ENCODE assay signal across 1 cellular context in the genomic region with DNA sequence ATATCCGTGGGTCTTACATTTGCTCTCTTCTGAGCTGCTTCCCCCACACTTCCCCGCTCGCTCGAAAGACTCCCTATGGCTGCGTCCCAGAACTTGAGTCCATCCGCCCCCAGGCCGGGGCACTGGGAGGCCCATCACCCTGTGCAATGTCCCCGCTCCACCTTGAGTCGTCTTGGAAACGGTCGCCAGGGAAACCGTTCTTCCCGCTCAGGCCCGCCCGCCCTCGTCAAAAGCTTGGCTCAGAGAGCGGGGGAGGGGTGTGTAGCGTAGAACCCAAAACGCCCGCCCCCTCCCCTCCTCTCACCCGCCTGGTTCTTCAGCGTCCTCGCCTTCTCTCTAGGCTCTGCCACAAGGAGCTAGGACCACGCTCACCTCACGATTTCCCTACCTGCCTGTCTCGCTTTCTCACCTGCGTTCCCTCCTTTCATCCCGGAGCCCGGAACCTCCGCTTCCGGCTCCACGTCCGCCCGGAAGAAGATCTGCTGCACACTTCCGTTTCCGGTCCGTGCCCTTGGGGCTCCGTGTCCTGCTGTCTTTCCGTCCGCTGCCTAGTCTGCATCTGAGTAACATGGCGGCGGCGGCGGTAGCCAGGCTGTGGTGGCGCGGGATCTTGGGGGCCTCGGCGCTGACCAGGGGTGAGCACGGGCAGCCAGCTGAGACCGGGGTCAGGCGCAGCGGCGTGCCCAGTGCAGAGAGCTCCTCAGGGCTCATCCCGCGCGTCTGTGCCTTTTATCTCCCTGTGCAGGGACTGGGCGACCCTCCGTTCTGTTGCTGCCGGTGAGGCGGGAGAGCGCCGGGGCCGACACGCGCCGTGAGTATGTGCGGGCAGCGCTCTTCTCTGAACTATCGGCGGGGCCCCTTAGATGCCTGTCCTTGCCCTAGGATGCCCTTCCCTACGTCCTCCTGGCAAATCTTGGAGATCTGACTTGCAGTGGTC.
TF ChIP-seq lines count a peak whose summit lies in the region.

A gene (minus strand): TSS at position 447 of the 937 bp plus-strand sequence. CDS start 19 bp downstream, at position 428.
A gene (plus strand): TSS at position 551 of the 937 bp plus-strand sequence. CDS start 18 bp downstream, at position 569.

TF ChIP-seq in HepG2, 621 proteins besides CTCF, POLR2A, EP300 and RAD21 (continued from another document and continues in another):
- TF ChIP-seq, protein P1, sequence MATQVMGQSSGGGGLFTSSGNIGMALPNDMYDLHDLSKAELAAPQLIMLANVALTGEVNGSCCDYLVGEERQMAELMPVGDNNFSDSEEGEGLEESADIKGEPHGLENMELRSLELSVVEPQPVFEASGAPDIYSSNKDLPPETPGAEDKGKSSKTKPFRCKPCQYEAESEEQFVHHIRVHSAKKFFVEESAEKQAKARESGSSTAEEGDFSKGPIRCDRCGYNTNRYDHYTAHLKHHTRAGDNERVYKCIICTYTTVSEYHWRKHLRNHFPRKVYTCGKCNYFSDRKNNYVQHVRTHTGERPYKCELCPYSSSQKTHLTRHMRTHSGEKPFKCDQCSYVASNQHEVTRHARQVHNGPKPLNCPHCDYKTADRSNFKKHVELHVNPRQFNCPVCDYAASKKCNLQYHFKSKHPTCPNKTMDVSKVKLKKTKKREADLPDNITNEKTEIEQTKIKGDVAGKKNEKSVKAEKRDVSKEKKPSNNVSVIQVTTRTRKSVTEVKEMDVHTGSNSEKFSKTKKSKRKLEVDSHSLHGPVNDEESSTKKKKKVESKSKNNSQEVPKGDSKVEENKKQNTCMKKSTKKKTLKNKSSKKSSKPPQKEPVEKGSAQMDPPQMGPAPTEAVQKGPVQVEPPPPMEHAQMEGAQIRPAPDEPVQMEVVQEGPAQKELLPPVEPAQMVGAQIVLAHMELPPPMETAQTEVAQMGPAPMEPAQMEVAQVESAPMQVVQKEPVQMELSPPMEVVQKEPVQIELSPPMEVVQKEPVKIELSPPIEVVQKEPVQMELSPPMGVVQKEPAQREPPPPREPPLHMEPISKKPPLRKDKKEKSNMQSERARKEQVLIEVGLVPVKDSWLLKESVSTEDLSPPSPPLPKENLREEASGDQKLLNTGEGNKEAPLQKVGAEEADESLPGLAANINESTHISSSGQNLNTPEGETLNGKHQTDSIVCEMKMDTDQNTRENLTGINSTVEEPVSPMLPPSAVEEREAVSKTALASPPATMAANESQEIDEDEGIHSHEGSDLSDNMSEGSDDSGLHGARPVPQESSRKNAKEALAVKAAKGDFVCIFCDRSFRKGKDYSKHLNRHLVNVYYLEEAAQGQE (IDR thresholded peaks at IDR 0.05; ENCODE audit: borderline replicate concordance in 1 of 2, low read depth in 1 of 2, low read length in 2 of 2), result peak in 1 of 2 experiments; percentile 71; a peak in 1 of 4 replicates
- TF ChIP-seq HDAC2 (CRISPR knock-in tag; IDR thresholded peaks at IDR 0.05) (peak; percentile 98), HOXA3 (CRISPR knock-in tag; IDR thresholded peaks at IDR 0.05) (peak; percentile 96), ELF4 (CRISPR knock-in tag; IDR thresholded peaks at IDR 0.05; ENCODE audit: borderline replicate concordance) (peak; percentile 73; the same call in 1 of the 2 replicates), NFIB (CRISPR knock-in tag; IDR thresholded peaks at IDR 0.05; ENCODE audit: borderline replicate concordance) (no peak), ZNF75D (CRISPR knock-in tag; IDR thresholded peaks at IDR 0.05; ENCODE audit: borderline replicate concordance) (no peak), ZNF547 (CRISPR knock-in tag; IDR thresholded peaks at IDR 0.05) (peak; percentile 86), GPN1 (CRISPR knock-in tag; IDR thresholded peaks at IDR 0.05; ENCODE audit: borderline replicate concordance) (no peak), RBFOX2 (IDR thresholded peaks at IDR 0.05; ENCODE audit: low read depth, low read length) (peak; percentile 94), KMT2A (CRISPR knock-in tag; IDR thresholded peaks at IDR 0.05) (peak; percentile 100), ZNF883 (CRISPR knock-in tag; IDR thresholded peaks at IDR 0.05; ENCODE audit: not compliant biosample characterization) (peak; percentile 88), ZNF292 (CRISPR knock-in tag; IDR thresholded peaks at IDR 0.05; ENCODE audit: borderline replicate concordance, low read depth) (no peak), TRIM24 (CRISPR knock-in tag; IDR thresholded peaks at IDR 0.05) (no peak), PRPF4 (IDR thresholded peaks at IDR 0.05; ENCODE audit: low read depth, low read length, poor library complexity, severe bottlenecking) (peak; percentile 80), BRCA1 (CRISPR knock-in tag; IDR thresholded peaks at IDR 0.05) (no peak), MIER3 (CRISPR knock-in tag; IDR thresholded peaks at IDR 0.05; ENCODE audit: borderline replicate concordance) (peak; percentile 98), PPARG (CRISPR knock-in tag; conservative IDR thresholded peaks at IDR 0.05) (peak; percentile 56), TP53 (CRISPR knock-in tag; conservative IDR thresholded peaks at IDR 0.05) (0 out of 2 replicates have a peak, but pooled peaks have one; percentile 25), RARG (CRISPR knock-in tag; IDR thresholded peaks at IDR 0.05; ENCODE audit: low read depth) (peak; percentile 93; the same call in 1 of the 2 replicates), XRCC5 (optimal IDR thresholded peaks at IDR 0.05; ENCODE audit: low read length) (peak; percentile 98)
- TF ChIP-seq, protein P2, sequence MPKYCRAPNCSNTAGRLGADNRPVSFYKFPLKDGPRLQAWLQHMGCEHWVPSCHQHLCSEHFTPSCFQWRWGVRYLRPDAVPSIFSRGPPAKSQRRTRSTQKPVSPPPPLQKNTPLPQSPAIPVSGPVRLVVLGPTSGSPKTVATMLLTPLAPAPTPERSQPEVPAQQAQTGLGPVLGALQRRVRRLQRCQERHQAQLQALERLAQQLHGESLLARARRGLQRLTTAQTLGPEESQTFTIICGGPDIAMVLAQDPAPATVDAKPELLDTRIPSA (CRISPR knock-in tag; IDR thresholded peaks at IDR 0.05; ENCODE audit: borderline replicate concordance), result peak; percentile 95
- TF ChIP-seq, protein P3, sequence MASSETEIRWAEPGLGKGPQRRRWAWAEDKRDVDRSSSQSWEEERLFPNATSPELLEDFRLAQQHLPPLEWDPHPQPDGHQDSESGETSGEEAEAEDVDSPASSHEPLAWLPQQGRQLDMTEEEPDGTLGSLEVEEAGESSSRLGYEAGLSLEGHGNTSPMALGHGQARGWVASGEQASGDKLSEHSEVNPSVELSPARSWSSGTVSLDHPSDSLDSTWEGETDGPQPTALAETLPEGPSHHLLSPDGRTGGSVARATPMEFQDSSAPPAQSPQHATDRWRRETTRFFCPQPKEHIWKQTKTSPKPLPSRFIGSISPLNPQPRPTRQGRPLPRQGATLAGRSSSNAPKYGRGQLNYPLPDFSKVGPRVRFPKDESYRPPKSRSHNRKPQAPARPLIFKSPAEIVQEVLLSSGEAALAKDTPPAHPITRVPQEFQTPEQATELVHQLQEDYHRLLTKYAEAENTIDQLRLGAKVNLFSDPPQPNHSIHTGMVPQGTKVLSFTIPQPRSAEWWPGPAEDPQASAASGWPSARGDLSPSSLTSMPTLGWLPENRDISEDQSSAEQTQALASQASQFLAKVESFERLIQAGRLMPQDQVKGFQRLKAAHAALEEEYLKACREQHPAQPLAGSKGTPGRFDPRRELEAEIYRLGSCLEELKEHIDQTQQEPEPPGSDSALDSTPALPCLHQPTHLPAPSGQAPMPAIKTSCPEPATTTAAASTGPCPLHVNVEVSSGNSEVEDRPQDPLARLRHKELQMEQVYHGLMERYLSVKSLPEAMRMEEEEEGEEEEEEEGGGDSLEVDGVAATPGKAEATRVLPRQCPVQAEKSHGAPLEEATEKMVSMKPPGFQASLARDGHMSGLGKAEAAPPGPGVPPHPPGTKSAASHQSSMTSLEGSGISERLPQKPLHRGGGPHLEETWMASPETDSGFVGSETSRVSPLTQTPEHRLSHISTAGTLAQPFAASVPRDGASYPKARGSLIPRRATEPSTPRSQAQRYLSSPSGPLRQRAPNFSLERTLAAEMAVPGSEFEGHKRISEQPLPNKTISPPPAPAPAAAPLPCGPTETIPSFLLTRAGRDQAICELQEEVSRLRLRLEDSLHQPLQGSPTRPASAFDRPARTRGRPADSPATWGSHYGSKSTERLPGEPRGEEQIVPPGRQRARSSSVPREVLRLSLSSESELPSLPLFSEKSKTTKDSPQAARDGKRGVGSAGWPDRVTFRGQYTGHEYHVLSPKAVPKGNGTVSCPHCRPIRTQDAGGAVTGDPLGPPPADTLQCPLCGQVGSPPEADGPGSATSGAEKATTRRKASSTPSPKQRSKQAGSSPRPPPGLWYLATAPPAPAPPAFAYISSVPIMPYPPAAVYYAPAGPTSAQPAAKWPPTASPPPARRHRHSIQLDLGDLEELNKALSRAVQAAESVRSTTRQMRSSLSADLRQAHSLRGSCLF (CRISPR knock-in tag; IDR thresholded peaks at IDR 0.05; ENCODE audit: borderline replicate concordance), result no peak
- TF ChIP-seq, protein P4, sequence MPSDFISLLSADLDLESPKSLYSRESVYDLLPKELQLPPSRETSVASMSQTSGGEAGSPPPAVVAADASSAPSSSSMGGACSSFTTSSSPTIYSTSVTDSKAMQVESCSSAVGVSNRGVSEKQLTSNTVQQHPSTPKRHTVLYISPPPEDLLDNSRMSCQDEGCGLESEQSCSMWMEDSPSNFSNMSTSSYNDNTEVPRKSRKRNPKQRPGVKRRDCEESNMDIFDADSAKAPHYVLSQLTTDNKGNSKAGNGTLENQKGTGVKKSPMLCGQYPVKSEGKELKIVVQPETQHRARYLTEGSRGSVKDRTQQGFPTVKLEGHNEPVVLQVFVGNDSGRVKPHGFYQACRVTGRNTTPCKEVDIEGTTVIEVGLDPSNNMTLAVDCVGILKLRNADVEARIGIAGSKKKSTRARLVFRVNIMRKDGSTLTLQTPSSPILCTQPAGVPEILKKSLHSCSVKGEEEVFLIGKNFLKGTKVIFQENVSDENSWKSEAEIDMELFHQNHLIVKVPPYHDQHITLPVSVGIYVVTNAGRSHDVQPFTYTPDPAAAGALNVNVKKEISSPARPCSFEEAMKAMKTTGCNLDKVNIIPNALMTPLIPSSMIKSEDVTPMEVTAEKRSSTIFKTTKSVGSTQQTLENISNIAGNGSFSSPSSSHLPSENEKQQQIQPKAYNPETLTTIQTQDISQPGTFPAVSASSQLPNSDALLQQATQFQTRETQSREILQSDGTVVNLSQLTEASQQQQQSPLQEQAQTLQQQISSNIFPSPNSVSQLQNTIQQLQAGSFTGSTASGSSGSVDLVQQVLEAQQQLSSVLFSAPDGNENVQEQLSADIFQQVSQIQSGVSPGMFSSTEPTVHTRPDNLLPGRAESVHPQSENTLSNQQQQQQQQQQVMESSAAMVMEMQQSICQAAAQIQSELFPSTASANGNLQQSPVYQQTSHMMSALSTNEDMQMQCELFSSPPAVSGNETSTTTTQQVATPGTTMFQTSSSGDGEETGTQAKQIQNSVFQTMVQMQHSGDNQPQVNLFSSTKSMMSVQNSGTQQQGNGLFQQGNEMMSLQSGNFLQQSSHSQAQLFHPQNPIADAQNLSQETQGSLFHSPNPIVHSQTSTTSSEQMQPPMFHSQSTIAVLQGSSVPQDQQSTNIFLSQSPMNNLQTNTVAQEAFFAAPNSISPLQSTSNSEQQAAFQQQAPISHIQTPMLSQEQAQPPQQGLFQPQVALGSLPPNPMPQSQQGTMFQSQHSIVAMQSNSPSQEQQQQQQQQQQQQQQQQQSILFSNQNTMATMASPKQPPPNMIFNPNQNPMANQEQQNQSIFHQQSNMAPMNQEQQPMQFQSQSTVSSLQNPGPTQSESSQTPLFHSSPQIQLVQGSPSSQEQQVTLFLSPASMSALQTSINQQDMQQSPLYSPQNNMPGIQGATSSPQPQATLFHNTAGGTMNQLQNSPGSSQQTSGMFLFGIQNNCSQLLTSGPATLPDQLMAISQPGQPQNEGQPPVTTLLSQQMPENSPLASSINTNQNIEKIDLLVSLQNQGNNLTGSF (CRISPR knock-in tag; IDR thresholded peaks at IDR 0.05), result no peak
- TF ChIP-seq, protein P5, sequence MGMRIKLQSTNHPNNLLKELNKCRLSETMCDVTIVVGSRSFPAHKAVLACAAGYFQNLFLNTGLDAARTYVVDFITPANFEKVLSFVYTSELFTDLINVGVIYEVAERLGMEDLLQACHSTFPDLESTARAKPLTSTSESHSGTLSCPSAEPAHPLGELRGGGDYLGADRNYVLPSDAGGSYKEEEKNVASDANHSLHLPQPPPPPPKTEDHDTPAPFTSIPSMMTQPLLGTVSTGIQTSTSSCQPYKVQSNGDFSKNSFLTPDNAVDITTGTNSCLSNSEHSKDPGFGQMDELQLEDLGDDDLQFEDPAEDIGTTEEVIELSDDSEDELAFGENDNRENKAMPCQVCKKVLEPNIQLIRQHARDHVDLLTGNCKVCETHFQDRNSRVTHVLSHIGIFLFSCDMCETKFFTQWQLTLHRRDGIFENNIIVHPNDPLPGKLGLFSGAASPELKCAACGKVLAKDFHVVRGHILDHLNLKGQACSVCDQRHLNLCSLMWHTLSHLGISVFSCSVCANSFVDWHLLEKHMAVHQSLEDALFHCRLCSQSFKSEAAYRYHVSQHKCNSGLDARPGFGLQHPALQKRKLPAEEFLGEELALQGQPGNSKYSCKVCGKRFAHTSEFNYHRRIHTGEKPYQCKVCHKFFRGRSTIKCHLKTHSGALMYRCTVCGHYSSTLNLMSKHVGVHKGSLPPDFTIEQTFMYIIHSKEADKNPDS (CRISPR knock-in tag; IDR thresholded peaks at IDR 0.05), result 0 out of 2 replicates have a peak, but pooled peaks have one; percentile 64
- TF ChIP-seq, protein P6, sequence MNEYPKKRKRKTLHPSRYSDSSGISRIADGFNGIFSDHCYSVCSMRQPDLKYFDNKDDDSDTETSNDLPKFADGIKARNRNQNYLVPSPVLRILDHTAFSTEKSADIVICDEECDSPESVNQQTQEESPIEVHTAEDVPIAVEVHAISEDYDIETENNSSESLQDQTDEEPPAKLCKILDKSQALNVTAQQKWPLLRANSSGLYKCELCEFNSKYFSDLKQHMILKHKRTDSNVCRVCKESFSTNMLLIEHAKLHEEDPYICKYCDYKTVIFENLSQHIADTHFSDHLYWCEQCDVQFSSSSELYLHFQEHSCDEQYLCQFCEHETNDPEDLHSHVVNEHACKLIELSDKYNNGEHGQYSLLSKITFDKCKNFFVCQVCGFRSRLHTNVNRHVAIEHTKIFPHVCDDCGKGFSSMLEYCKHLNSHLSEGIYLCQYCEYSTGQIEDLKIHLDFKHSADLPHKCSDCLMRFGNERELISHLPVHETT (CRISPR knock-in tag; conservative IDR thresholded peaks at IDR 0.05), result peak; percentile 96
- TF ChIP-seq, protein P7, sequence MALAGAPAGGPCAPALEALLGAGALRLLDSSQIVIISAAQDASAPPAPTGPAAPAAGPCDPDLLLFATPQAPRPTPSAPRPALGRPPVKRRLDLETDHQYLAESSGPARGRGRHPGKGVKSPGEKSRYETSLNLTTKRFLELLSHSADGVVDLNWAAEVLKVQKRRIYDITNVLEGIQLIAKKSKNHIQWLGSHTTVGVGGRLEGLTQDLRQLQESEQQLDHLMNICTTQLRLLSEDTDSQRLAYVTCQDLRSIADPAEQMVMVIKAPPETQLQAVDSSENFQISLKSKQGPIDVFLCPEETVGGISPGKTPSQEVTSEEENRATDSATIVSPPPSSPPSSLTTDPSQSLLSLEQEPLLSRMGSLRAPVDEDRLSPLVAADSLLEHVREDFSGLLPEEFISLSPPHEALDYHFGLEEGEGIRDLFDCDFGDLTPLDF (CRISPR knock-in tag; IDR thresholded peaks at IDR 0.05), result peak; percentile 73; the same call in 1 of the 2 replicates
- TF ChIP-seq, protein P8, sequence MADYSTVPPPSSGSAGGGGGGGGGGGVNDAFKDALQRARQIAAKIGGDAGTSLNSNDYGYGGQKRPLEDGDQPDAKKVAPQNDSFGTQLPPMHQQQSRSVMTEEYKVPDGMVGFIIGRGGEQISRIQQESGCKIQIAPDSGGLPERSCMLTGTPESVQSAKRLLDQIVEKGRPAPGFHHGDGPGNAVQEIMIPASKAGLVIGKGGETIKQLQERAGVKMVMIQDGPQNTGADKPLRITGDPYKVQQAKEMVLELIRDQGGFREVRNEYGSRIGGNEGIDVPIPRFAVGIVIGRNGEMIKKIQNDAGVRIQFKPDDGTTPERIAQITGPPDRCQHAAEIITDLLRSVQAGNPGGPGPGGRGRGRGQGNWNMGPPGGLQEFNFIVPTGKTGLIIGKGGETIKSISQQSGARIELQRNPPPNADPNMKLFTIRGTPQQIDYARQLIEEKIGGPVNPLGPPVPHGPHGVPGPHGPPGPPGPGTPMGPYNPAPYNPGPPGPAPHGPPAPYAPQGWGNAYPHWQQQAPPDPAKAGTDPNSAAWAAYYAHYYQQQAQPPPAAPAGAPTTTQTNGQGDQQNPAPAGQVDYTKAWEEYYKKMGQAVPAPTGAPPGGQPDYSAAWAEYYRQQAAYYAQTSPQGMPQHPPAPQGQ (CRISPR knock-in tag; IDR thresholded peaks at IDR 0.05; ENCODE audit: borderline replicate concordance), result peak; percentile 72
